ENCODE assay signal across 8 cellular contexts in genomic region chr19:58218899-58219298, GRCh38. TPM values are rescaled to one million over a fixed set of nuclear protein-coding genes. Genes with fewer than 3 reads are reported as not detected.
A peak's percentile ranks its signal among the peaks of the same experiment; 100 is the strongest.
DNase-seq lines count a peak whose midpoint lies in the region; ATAC-seq and TF ChIP-seq lines count a peak whose summit lies in the region.

No MANE protein-coding gene starts in this region.

- H3K4me1 Mint-ChIP-seq in GM23338 = no peaks in the 10 kb centered on the region

- 0 out of 2 replicates have a peak, but pooled peaks cover 3% of the 10 kb centered on the region for H3F3A ChIP-seq in GM23338 (replicated peaks; ENCODE audit: low read depth)

- H3K4me3 Mint-ChIP-seq in GM23338 = no peak overlapping the region

- 0 out of 2 replicates have a peak, but pooled peaks have one; percentile 16 for TF ChIP-seq CTCF in BJ (IDR thresholded peaks at IDR 0.05; ENCODE audit: insufficient read depth, low read depth, low read length)
- TF ChIP-seq CTCF in GM23338 (conservative IDR thresholded peaks at IDR 0.05; ENCODE audit: low read depth in 2 of 2) = peak; percentile 26 to 65; a peak in 3 of 4 replicates
- TF ChIP-seq CTCF in foreskin keratinocyte (conservative IDR thresholded peaks at IDR 0.05) = peak; percentile 36

- ATAC-seq in GM23338 (peak; percentile 81), foreskin keratinocyte (no peak), GM19463 (IDR thresholded peaks at IDR 0.05; ENCODE audit: unreplicated experiment) (no peak)

- POLR2A ChIA-PET in BJ (lab: Charles Lee) = no interaction called here

- H3K27ac ChIP-seq in GM23338 (ENCODE audit: low read depth) (no peak overlapping the region), foreskin keratinocyte (no peak overlapping the region)

- H3K27ac Mint-ChIP-seq in GM23338 = no peak overlapping the region

- H3K36me3 ChIP-seq in BJ (ENCODE audit: control insufficient read depth, insufficient read depth, low read length) = peaks cover under 1% of the 10 kb centered on the region; the same call in 1 of the 2 replicates
- no peaks in the 10 kb centered on the region for H3K36me3 ChIP-seq in GM23338 (ENCODE audit: insufficient read depth)

- CTCF ChIA-PET in BJ (lab: Yijun Ruan, JAX) = interaction anchor here (0.6 kb wide), 2 partner anchors 9 to 76 kb away, joined by 3 read pairs; no protein-coding TSS in a partner anchor

- H3K27me3 ChIP-seq in BJ (ENCODE audit: control insufficient read depth, insufficient read depth, low read length) (no peaks in the 10 kb centered on the region), GM23338 (ENCODE audit: insufficient read depth) (peaks cover 3% of the 10 kb centered on the region; the same call in 1 of the 2 replicates), foreskin keratinocyte (no peaks in the 10 kb centered on the region)

- DNase-seq in BJ (ENCODE audit: low read depth) (no peak), GM23338 (ENCODE audit: low spot score) (peak; percentile 72), UCSD-AML1 (lab: John Stamatoyannopoulos, UW; ENCODE audit: unreplicated experiment) (peak; percentile 18), foreskin keratinocyte (no peak), DMS79 treated with DMSO at 0.1 percent for 48 hours (lab: John Stamatoyannopoulos, UW) (no peak), medulla oblongata (ENCODE audit: extremely low spot score) (no peak)
- DNase-seq in activated CD4-positive, CD25-positive, alpha-beta regulatory T cell treated with anti-CD3 and anti-CD28 coated beads, Interleukin-2, amount 50 U/mL, for 72 hours = no peak

- H3K36me3 Mint-ChIP-seq in GM23338 (ENCODE audit: low read depth) = peaks cover 21% of the 10 kb centered on the region

- H3K27me3 Mint-ChIP-seq in GM23338 (ENCODE audit: insufficient read depth, low read depth, poor library complexity) = peaks cover 4% of the 10 kb centered on the region

- peaks cover 52% of the 10 kb centered on the region for H3K9me3 Mint-ChIP-seq in GM23338

- H3K4me2 ChIP-seq in GM23338 = no peak overlapping the region

- no peaks in the 10 kb centered on the region for H4K20me1 ChIP-seq in GM23338 (replicated peaks; ENCODE audit: insufficient read depth)

- no peaks in the 10 kb centered on the region for H3K79me2 ChIP-seq in GM23338 (replicated peaks; ENCODE audit: insufficient read depth)

- H3K4me1 ChIP-seq in GM23338 (ENCODE audit: insufficient read depth) (no peaks in the 10 kb centered on the region), foreskin keratinocyte (no peaks in the 10 kb centered on the region)

- H3K4me3 ChIP-seq in BJ (ENCODE audit: low read depth, low read length) = no peak overlapping the region
- no peak overlapping the region for H3K4me3 ChIP-seq in GM23338

- H3K9me2 ChIP-seq in GM23338 (ENCODE audit: insufficient read depth) = no peaks in the 10 kb centered on the region

- H2AFZ ChIP-seq in GM23338 = no peak overlapping the region

TF ChIP-seq in GM23338, 12 proteins besides CTCF, POLR2A, EP300 and RAD21:
- no peak for TF ChIP-seq EZH2 (IDR thresholded peaks at IDR 0.05; ENCODE audit: low read depth, unreplicated experiment)
- TF ChIP-seq ZNF114 (CRISPR knock-in tag; IDR thresholded peaks at IDR 0.05) = no peak
- no peak for TF ChIP-seq EZH2phosphoT487 (IDR thresholded peaks at IDR 0.05; ENCODE audit: unreplicated experiment)
- TF ChIP-seq ZNF462 (CRISPR knock-in tag; IDR thresholded peaks at IDR 0.05) = no peak
- no peak for TF ChIP-seq ZNF331 (CRISPR knock-in tag; IDR thresholded peaks at IDR 0.05; ENCODE audit: low read depth)

RNA-seq across cellular contexts. Expression of gene ZNF544, which starts 9.8 kb away (rescaled TPM):
- polyA plus RNA-seq in BJ (2011; rRNA removed) (28.6 and 33.4 TPM in 2 replicates), GM23338 (2016; fragmentation: Nextera tagmentation; extraction: Ambion mirVana) (27.7 and 29.4 TPM in 2 replicates), foreskin keratinocyte (24.7 and 31.0 TPM in 2 replicates)
- 29.0 and 30.6 TPM in 2 replicates for polyA minus RNA-seq in BJ (2011; rRNA and poly(A)+ RNA removed)
- 93.9 and 105 TPM in 2 replicates for total RNA-seq in GM23338 (2014; rRNA removed; shearing (Covaris generic))
- total RNA-seq in foreskin keratinocyte = 40.6 and 41.1 TPM in 2 replicates

RNA-seq across cellular contexts. Expression of gene ZNF274, which starts 36.0 kb away (rescaled TPM):
- polyA plus RNA-seq in BJ (2011; rRNA removed) (13.0 and 15.2 TPM in 2 replicates), GM23338 (2016; fragmentation: Nextera tagmentation; extraction: Ambion mirVana) (17.5 and 19.9 TPM in 2 replicates), foreskin keratinocyte (11.8 and 12.6 TPM in 2 replicates)
- polyA minus RNA-seq in BJ (2011; rRNA and poly(A)+ RNA removed) = 11.4 and 16.3 TPM in 2 replicates
- 31.2 and 40.0 TPM in 2 replicates for total RNA-seq in GM23338 (2014; rRNA removed; shearing (Covaris generic))
- 20.2 and 25.6 TPM in 2 replicates for total RNA-seq in foreskin keratinocyte

RNA-seq across cellular contexts. Expression of gene ZNF8, which starts 59.9 kb away (rescaled TPM):
- 2.1 and 2.5 TPM in 2 replicates for polyA plus RNA-seq in BJ (2011; rRNA removed)
- polyA minus RNA-seq in BJ (2011; rRNA and poly(A)+ RNA removed) = 7.6 and 7.7 TPM in 2 replicates
- 27.4 and 30.3 TPM in 2 replicates for total RNA-seq in GM23338 (2014; rRNA removed; shearing (Covaris generic))
- 4.3 and 4.7 TPM in 2 replicates for polyA plus RNA-seq in GM23338 (2016; fragmentation: Nextera tagmentation; extraction: Ambion mirVana)
- total RNA-seq in foreskin keratinocyte = 4.8 and 5.2 TPM in 2 replicates
- 0.71 and 0.85 TPM in 2 replicates for polyA plus RNA-seq in foreskin keratinocyte

Comparison
In these comparisons a context has a peak if more than half of its experiments do, and no peak if none do; other contexts are left out.
1. DNase-seq: peak in GM23338 (single experiment) and UCSD-AML1 (single experiment); none in BJ (single experiment), foreskin keratinocyte (0 of 2), activated CD4-positive, CD25-positive, alpha-beta regulatory T cell treated with anti-CD3 and anti-CD28 coated beads, Interleukin-2, amount 50 U/mL, for 72 hours (single experiment), DMS79 treated with DMSO at 0.1 percent for 48 hours (single experiment) and medulla oblongata (single experiment).
2. Peak in every context shown above with its lines, with median percentiles within 50 percentile points of each other: CTCF ChIP-seq.